Comparison of ENCODE assay signal across 9 cellular contexts in the genomic region with DNA sequence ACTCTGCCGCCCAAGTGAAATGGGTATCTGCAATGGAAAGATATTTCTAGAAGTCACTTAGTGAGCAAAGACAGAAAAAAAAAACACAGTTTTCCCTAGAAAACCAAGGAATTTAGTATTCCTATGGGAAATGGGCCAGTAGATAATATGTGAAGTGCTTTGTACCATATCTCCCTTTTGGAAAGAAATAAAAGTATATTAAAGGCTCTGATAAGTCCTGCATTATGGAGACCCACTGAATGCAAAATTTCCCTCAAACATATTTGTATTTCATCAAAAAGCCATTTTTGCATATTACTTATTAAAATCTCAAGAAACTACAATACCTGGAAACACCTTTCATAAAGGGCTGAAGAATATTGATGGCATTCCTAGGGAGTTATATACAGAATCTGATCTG. TPM values are rescaled to one million over a fixed set of nuclear protein-coding genes. Genes with fewer than 3 reads are reported as not detected.
"Had no signal": no experiment of that assay in that cellular context is flagged by ENCODE, and none has a peak within 500 bp of the region (broad histone marks: within the 10 kb centered on the region; RNA-seq: fewer than 3 reads in every experiment).

No MANE protein-coding gene starts in this region.

- FAIRE-seq: G401.6, GM12878, GM12891, GM12892, GM18507, GM19239 had no signal

- H3K4me3 ChIP-seq: GM12878 had no signal

- DNase-seq: GDM1, GF-D8 had no signal

- ATAC-seq: GM12878 had no signal

RNA-seq across cellular contexts. Expression of a gene that starts 51.6 kb away (rescaled TPM):
- total RNA-seq: G401 had no signal
